Comparison of ENCODE assay signal across 11 cellular contexts in genomic region chr20:5156670-5157448, GRCh38. TPM values are rescaled to one million over a fixed set of nuclear protein-coding genes. Genes with fewer than 3 reads are reported as not detected.
DNase-seq lines count a peak whose midpoint lies in the region; ATAC-seq, FAIRE-seq and TF ChIP-seq lines count a peak whose summit lies in the region.
"Had no signal": no experiment of that assay in that cellular context is flagged by ENCODE, and none has a peak within 500 bp of the region (broad histone marks: within the 10 kb centered on the region; RNA-seq: fewer than 3 reads in every experiment).

No MANE protein-coding gene starts in this region.

- TF ChIP-seq POLR2A in A549 (IDR thresholded peaks at IDR 0.05; ENCODE audit: low read length): no peak

- 75% methylated on average over 4 of the region's 4 CpGs for WGBS in A549 (ENCODE audit: missing lambda C conversion rate)
- no CpG with 5 or more reads among the region's 4 CpGs for WGBS in H9 (ENCODE audit: extremely low coverage, insufficient read length, low lambda C conversion rate)

- H3K23me2 ChIP-seq in H9 (ENCODE audit: insufficient read length, low read depth, low read length, poor library complexity, severe bottlenecking): no peaks in the 10 kb centered on the region

- no peak overlapping the region for H2BK120ac ChIP-seq in H9 (ENCODE audit: low read depth, low read length, poor library complexity, severe bottlenecking)

- H4K20me1 ChIP-seq in H9 (ENCODE audit: control insufficient read depth, insufficient read depth, insufficient read length): no peaks in the 10 kb centered on the region

- H3K27ac ChIP-seq in A549 (peak overlapping the region in 1 of 2 experiments; percentile 22; a peak in 1 of 6 replicates), H9 (ENCODE audit: insufficient read length, low read depth, low read length) (no peak overlapping the region)
- H3K27ac ChIP-seq: suprapubic skin had no signal

- no peak overlapping the region for H2BK12ac ChIP-seq in H9 (ENCODE audit: insufficient read length, low read depth, low read length)

- H3K27ac Mint-ChIP-seq in H9: peak overlapping the region in 2 of 3 experiments; percentile 6; a peak in 2 of 7 replicates
- peak overlapping the region; percentile 1 for H3K27ac Mint-ChIP-seq in activated T-helper 1 cell treated with anti-CD3 and anti-CD28 coated beads, Interleukin-12 subunit alpha, Interleukin-12 subunit beta, Interleukin-2, Interleukin-4 antibody, amounts not matched to agents 30 ng/mL and 10 ng/mL and 1 ng/mL, durations not matched to agents 14 hours and 24 hours and 36 hours

- H2AFZ ChIP-seq in H9 (ENCODE audit: low read length): no peak overlapping the region

- intact Hi-C loops in activated T-helper 1 cell treated with anti-CD3 and anti-CD28 coated beads, Interleukin-12 subunit alpha, Interleukin-12 subunit beta, Interleukin-2, Interleukin-4 antibody, amounts not matched to agents 30 ng/mL and 10 ng/mL and 1 ng/mL, durations not matched to agents 14 hours and 24 hours and 36 hours (cut with micrococcal nuclease): no loop called here

- no peak overlapping the region for H3K18ac ChIP-seq in H9 (ENCODE audit: insufficient read length, low read depth, low read length)

- no peak overlapping the region for H4K5ac ChIP-seq in H9 (ENCODE audit: insufficient read length, low read depth, low read length)

- H3K4me1 ChIP-seq in A549 (peaks cover 37% of the 10 kb centered on the region), H9 (ENCODE audit: insufficient read depth, low read length) (peaks cover 4% of the 10 kb centered on the region)

- H3K27me3 ChIP-seq in H9 (ENCODE audit: insufficient read depth, low read length): no peaks in the 10 kb centered on the region
- H3K27me3 ChIP-seq: suprapubic skin had no signal

- no peak overlapping the region for H2BK15ac ChIP-seq in H9 (ENCODE audit: low read depth, low read length)

- no peaks in the 10 kb centered on the region for H3K79me1 ChIP-seq in H9 (ENCODE audit: insufficient read depth, low read depth, low read length, poor library complexity, severe bottlenecking)

- H3K4me2 ChIP-seq in A549 (peak overlapping the region; percentile 7; the same call in 2 of the 3 replicates), H9 (ENCODE audit: insufficient read depth, insufficient read length, low read length) (no peak overlapping the region)

- peaks cover 17 to 34% of the 10 kb centered on the region in 2 experiments for H3K4me1 Mint-ChIP-seq in H9
- H3K4me1 Mint-ChIP-seq in activated T-helper 1 cell treated with anti-CD3 and anti-CD28 coated beads, Interleukin-12 subunit alpha, Interleukin-12 subunit beta, Interleukin-2, Interleukin-4 antibody, amounts not matched to agents 30 ng/mL and 10 ng/mL and 1 ng/mL, durations not matched to agents 14 hours and 24 hours and 36 hours (ENCODE audit: low read depth): peaks cover 46% of the 10 kb centered on the region

- H3K4ac ChIP-seq in H9 (ENCODE audit: low read depth, low read length): no peak overlapping the region

- H3K36me3 Mint-ChIP-seq in H9 (ENCODE audit: insufficient read depth in 1 of 3, low read depth in 3 of 3): peaks cover 0 to 3% (median 0%) of the 10 kb centered on the region in 3 experiments; a peak in 2 of 7 replicates
- H3K36me3 Mint-ChIP-seq in activated T-helper 1 cell treated with anti-CD3 and anti-CD28 coated beads, Interleukin-12 subunit alpha, Interleukin-12 subunit beta, Interleukin-2, Interleukin-4 antibody, amounts not matched to agents 30 ng/mL and 10 ng/mL and 1 ng/mL, durations not matched to agents 14 hours and 24 hours and 36 hours (ENCODE audit: low read depth): peaks cover 6% of the 10 kb centered on the region

- DNase-seq in A549 (ENCODE audit: low read depth in 1 of 2, low spot score in 1 of 2) (peak in 1 of 2 experiments; percentile 27), H9 (no peak), islet precursor cell (peak; percentile 66), NCI-H187 (lab: John Stamatoyannopoulos, UW) (no peak), retina (no peak)
- DNase-seq in activated T-helper 1 cell treated with anti-CD3 and anti-CD28 coated beads, Interleukin-12 subunit alpha, Interleukin-12 subunit beta, Interleukin-2, Interleukin-4 antibody, amounts not matched to agents 30 ng/mL and 10 ng/mL and 1 ng/mL, durations not matched to agents 14 hours and 24 hours and 36 hours (ENCODE audit: low spot score): no peak
- no peak for DNase-seq in activated CD4-positive, alpha-beta T cell treated with anti-CD3 and anti-CD28 coated beads, Interleukin-2, amount 50 U/mL, for 4 hours
- DNase-seq: mesendoderm had no signal

- no peak overlapping the region for H3K23ac ChIP-seq in H9 (ENCODE audit: insufficient read length, low read depth, low read length)

- ATAC-seq in A549 (peak; percentile 37 to 43; a peak in 2 of 6 replicates), HG02840 (IDR thresholded peaks at IDR 0.05; ENCODE audit: low FRiP score, unreplicated experiment) (no peak)
- ATAC-seq: activated CD4-positive, CD25-positive, alpha-beta regulatory T cell treated with anti-CD3 and anti-CD28 coated beads, Interleukin-2, amount 50 U/mL, for 24 hours had no signal

- H3K4me3 Mint-ChIP-seq in H9: no peak overlapping the region
- peak overlapping the region; percentile 15 for H3K4me3 Mint-ChIP-seq in activated T-helper 1 cell treated with anti-CD3 and anti-CD28 coated beads, Interleukin-12 subunit alpha, Interleukin-12 subunit beta, Interleukin-2, Interleukin-4 antibody, amounts not matched to agents 30 ng/mL and 10 ng/mL and 1 ng/mL, durations not matched to agents 14 hours and 24 hours and 36 hours

- no peak for TF ChIP-seq CTCF in A549 (IDR thresholded peaks at IDR 0.05)
- TF ChIP-seq CTCF in H9 (conservative IDR thresholded peaks at IDR 0.05): no peak

- H2BK20ac ChIP-seq in H9 (ENCODE audit: low read depth, low read length, poor library complexity, severe bottlenecking): no peak overlapping the region

- H2AK5ac ChIP-seq in H9 (ENCODE audit: insufficient read length, low read length): no peak overlapping the region

- no peak overlapping the region for H3K14ac ChIP-seq in H9 (ENCODE audit: insufficient read depth, low read length)

- no peaks in the 10 kb centered on the region for H3K9me3 Mint-ChIP-seq in H9
- no peaks in the 10 kb centered on the region for H3K9me3 Mint-ChIP-seq in activated T-helper 1 cell treated with anti-CD3 and anti-CD28 coated beads, Interleukin-12 subunit alpha, Interleukin-12 subunit beta, Interleukin-2, Interleukin-4 antibody, amounts not matched to agents 30 ng/mL and 10 ng/mL and 1 ng/mL, durations not matched to agents 14 hours and 24 hours and 36 hours

- no peaks in the 10 kb centered on the region for H3K9me3 ChIP-seq in A549
- no peaks in the 10 kb centered on the region for H3K9me3 ChIP-seq in H9 (ENCODE audit: control insufficient read depth, low read depth, low read length)
- H3K9me3 ChIP-seq: suprapubic skin had no signal

- no peak overlapping the region for H3K4me3 ChIP-seq in A549
- H3K4me3 ChIP-seq: suprapubic skin had no signal

- H3T11ph ChIP-seq in H9 (ENCODE audit: low read length): no peak overlapping the region

- H4K91ac ChIP-seq in H9 (ENCODE audit: insufficient read length, low read depth, low read length): no peak overlapping the region

- POLR2A ChIA-PET in A549 (lab: Yijun Ruan, JAX): interaction anchor here (1.4 kb wide), 1 partner anchor 30 kb away, joined by 5 read pairs; the partner anchor contains the start of gene CDS2

- TF ChIP-seq EP300 in A549 (IDR thresholded peaks at IDR 0.05): no peak

- no peak for TF ChIP-seq RAD21 in A549 (conservative IDR thresholded peaks at IDR 0.05 in 1 of 2, IDR thresholded peaks at IDR 0.05 in 1 of 2)

- no peak overlapping the region for H3K9ac ChIP-seq in H9 (ENCODE audit: extremely low read depth, insufficient read length, low read length)

- H2BK5ac ChIP-seq in H9 (ENCODE audit: insufficient read length, low read length): no peak overlapping the region

- H4K8ac ChIP-seq in H9 (replicated peaks; ENCODE audit: insufficient read length, low read depth, low read length): no peak overlapping the region

- FAIRE-seq in A549 (lab: Jason Lieb, UNC): no peak

- H3K27me3 Mint-ChIP-seq in H9 (ENCODE audit: low read depth): no peaks in the 10 kb centered on the region
- H3K27me3 Mint-ChIP-seq in activated T-helper 1 cell treated with anti-CD3 and anti-CD28 coated beads, Interleukin-12 subunit alpha, Interleukin-12 subunit beta, Interleukin-2, Interleukin-4 antibody, amounts not matched to agents 30 ng/mL and 10 ng/mL and 1 ng/mL, durations not matched to agents 14 hours and 24 hours and 36 hours (ENCODE audit: insufficient read depth): no peaks in the 10 kb centered on the region

- no peak overlapping the region for H3K56ac ChIP-seq in H9 (ENCODE audit: insufficient read length, low read depth, low read length)

- H3K79me2 ChIP-seq in H9 (ENCODE audit: insufficient read depth, low read length): no peaks in the 10 kb centered on the region; the same call in 1 of the 2 replicates

- CTCF ChIA-PET in A549 (lab: Yijun Ruan, JAX): interaction anchor here (0.6 to 5.6 kb wide), 10 partner anchors 9 to 138 kb away, joined by 3 to 43 read pairs (median 5); partner anchors contain the start of gene CDS2

RNA-seq across cellular contexts. Expression of gene CDS2, which starts 30.1 kb away (rescaled TPM):
- polyA plus RNA-seq in A549 (2011; rRNA removed): 106 and 128 TPM in 2 replicates
- polyA plus RNA-seq in A549 (2012; cell fraction: cytosol; rRNA removed): 26.2 and 34.1 TPM in 2 replicates
- polyA plus RNA-seq in A549 (2012; cell fraction: nucleus; rRNA removed): 13.9 and 27.4 TPM in 2 replicates
- 34.0 to 44.0 TPM (median 37.4 TPM) in 3 replicates for polyA plus RNA-seq in A549 (2017; fragmentation: RNase III; extraction: RNeasy Plus Mini Kit Qiagen cat#74134 plus additional on column Dnase treatment)
- 100 TPM in 2 replicates for polyA minus RNA-seq in A549 (2011; rRNA and poly(A)+ RNA removed)
- total RNA-seq in H9 (2021): 60.3 and 63.2 TPM in 2 replicates
- total RNA-seq in activated T-helper 1 cell treated with anti-CD3 and anti-CD28 coated beads, Interleukin-12 subunit alpha, Interleukin-12 subunit beta, Interleukin-2, Interleukin-4 antibody, amounts not matched to agents 30 ng/mL and 10 ng/mL and 1 ng/mL, durations not matched to agents 14 hours and 24 hours and 36 hours: 39.8 and 42.5 TPM in 2 replicates

RNA-seq across cellular contexts. Expression of gene PCNA, which starts 37.1 kb away (rescaled TPM):
- polyA plus RNA-seq in A549 (2011; rRNA removed) (388 and 450 TPM in 2 replicates), A549 (2017; fragmentation: RNase III; extraction: RNeasy Plus Mini Kit Qiagen cat#74134 plus additional on column Dnase treatment) (431 to 445 TPM (median 440 TPM) in 3 replicates)
- 552 and 561 TPM in 2 replicates for polyA plus RNA-seq in A549 (2012; cell fraction: cytosol; rRNA removed)
- polyA plus RNA-seq in A549 (2012; cell fraction: nucleus; rRNA removed): 882 and 940 TPM in 2 replicates
- polyA minus RNA-seq in A549 (2011; rRNA and poly(A)+ RNA removed): 260 and 279 TPM in 2 replicates
- total RNA-seq in H9 (2021): 274 and 284 TPM in 2 replicates
- 512 and 519 TPM in 2 replicates for total RNA-seq in activated T-helper 1 cell treated with anti-CD3 and anti-CD28 coated beads, Interleukin-12 subunit alpha, Interleukin-12 subunit beta, Interleukin-2, Interleukin-4 antibody, amounts not matched to agents 30 ng/mL and 10 ng/mL and 1 ng/mL, durations not matched to agents 14 hours and 24 hours and 36 hours

RNA-seq across cellular contexts. Expression of gene TMEM230, which starts 44.0 kb away (rescaled TPM):
- polyA plus RNA-seq in A549 (2011; rRNA removed) (276 and 284 TPM in 2 replicates), A549 (2017; fragmentation: RNase III; extraction: RNeasy Plus Mini Kit Qiagen cat#74134 plus additional on column Dnase treatment) (99.9 to 106 TPM (median 105 TPM) in 3 replicates)
- 99.5 and 123 TPM in 2 replicates for polyA plus RNA-seq in A549 (2012; cell fraction: cytosol; rRNA removed)
- 27.3 and 47.4 TPM in 2 replicates for polyA plus RNA-seq in A549 (2012; cell fraction: nucleus; rRNA removed)
- polyA minus RNA-seq in A549 (2011; rRNA and poly(A)+ RNA removed): 67.7 and 90.9 TPM in 2 replicates
- 62.3 and 64.3 TPM in 2 replicates for total RNA-seq in H9 (2021)
- total RNA-seq in activated T-helper 1 cell treated with anti-CD3 and anti-CD28 coated beads, Interleukin-12 subunit alpha, Interleukin-12 subunit beta, Interleukin-2, Interleukin-4 antibody, amounts not matched to agents 30 ng/mL and 10 ng/mL and 1 ng/mL, durations not matched to agents 14 hours and 24 hours and 36 hours: 80.3 and 82.1 TPM in 2 replicates
